ENCODE assay signal across 1 cellular context in the genomic region with DNA sequence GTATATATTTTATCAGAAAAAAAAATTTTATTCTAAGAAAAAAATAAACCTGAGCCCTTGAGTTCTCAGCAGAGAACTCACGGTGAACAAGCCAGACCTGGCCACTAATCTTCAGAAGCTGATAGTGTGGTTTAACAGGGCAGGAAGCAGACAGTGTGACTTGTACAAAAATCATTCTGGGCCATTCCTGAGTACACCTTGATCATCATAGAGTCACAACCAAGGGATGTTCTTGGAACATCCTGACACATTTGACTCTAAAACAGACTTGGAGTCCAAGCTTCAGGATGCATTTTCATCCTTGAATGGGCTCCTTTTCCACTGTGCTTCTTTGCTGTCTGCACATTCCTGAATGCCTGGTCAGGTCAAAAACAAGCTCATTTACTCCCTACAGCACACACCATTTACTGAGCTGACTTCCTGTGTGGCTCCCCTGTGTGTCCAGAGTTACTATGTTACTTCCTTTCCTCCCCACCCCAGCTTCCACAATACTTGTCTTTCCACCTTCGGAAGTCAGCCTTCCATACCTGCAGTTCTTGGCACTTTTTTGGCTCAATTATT.
TF ChIP-seq lines count a peak whose summit lies in the region.

No MANE protein-coding gene starts in this region.

TF ChIP-seq in WTC11, 78 proteins besides CTCF, POLR2A, EP300 and RAD21 (continued from another document):
- TF ChIP-seq, protein P1, sequence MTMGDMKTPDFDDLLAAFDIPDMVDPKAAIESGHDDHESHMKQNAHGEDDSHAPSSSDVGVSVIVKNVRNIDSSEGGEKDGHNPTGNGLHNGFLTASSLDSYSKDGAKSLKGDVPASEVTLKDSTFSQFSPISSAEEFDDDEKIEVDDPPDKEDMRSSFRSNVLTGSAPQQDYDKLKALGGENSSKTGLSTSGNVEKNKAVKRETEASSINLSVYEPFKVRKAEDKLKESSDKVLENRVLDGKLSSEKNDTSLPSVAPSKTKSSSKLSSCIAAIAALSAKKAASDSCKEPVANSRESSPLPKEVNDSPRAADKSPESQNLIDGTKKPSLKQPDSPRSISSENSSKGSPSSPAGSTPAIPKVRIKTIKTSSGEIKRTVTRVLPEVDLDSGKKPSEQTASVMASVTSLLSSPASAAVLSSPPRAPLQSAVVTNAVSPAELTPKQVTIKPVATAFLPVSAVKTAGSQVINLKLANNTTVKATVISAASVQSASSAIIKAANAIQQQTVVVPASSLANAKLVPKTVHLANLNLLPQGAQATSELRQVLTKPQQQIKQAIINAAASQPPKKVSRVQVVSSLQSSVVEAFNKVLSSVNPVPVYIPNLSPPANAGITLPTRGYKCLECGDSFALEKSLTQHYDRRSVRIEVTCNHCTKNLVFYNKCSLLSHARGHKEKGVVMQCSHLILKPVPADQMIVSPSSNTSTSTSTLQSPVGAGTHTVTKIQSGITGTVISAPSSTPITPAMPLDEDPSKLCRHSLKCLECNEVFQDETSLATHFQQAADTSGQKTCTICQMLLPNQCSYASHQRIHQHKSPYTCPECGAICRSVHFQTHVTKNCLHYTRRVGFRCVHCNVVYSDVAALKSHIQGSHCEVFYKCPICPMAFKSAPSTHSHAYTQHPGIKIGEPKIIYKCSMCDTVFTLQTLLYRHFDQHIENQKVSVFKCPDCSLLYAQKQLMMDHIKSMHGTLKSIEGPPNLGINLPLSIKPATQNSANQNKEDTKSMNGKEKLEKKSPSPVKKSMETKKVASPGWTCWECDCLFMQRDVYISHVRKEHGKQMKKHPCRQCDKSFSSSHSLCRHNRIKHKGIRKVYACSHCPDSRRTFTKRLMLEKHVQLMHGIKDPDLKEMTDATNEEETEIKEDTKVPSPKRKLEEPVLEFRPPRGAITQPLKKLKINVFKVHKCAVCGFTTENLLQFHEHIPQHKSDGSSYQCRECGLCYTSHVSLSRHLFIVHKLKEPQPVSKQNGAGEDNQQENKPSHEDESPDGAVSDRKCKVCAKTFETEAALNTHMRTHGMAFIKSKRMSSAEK (CRISPR knock-in tag; IDR thresholded peaks at IDR 0.05; ENCODE audit: borderline replicate concordance) = no peak
- no peak for TF ChIP-seq NFYB (CRISPR knock-in tag; conservative IDR thresholded peaks at IDR 0.05; ENCODE audit: low read depth)
TF ChIP-seq in WTC11: peak in this region for 0.
